Comparison of ENCODE assay signal across 3 cellular contexts in genomic region chr16:70010615-70011014, GRCh38. TPM values are rescaled to one million over a fixed set of nuclear protein-coding genes. Genes with fewer than 3 reads are reported as not detected.
"Had no signal": no experiment of that assay in that cellular context is flagged by ENCODE, and none has a peak within 500 bp of the region (broad histone marks: within the 10 kb centered on the region; RNA-seq: fewer than 3 reads in every experiment).

No MANE protein-coding gene starts in this region.

RNA-seq across cellular contexts. Expression of gene CLEC18A, which starts 59.5 kb away (rescaled TPM):
- total RNA-seq: HT-29 had no signal
- polyA plus RNA-seq: IgD-negative memory B cell, IMR-90 had no signal
